In genomic region chr4:68656445-68656973, GRCh38 we compare ENCODE assay signal across 1 cellular context.
TF ChIP-seq lines count a peak whose summit lies in the region.
"Not testable (repeated sequence)": the region's sequence is repeated elsewhere in the genome, so short reads cannot be mapped to it uniquely, and the experiment has no call there.

No MANE protein-coding gene starts in this region.

TF ChIP-seq in HepG2, 621 proteins besides CTCF, POLR2A, EP300 and RAD21 (continued from another document and continues in another):
- TF ChIP-seq FOXP4 (CRISPR knock-in tag; IDR thresholded peaks at IDR 0.05) (peak; percentile 71), CBFB (CRISPR knock-in tag; IDR thresholded peaks at IDR 0.05) (peak; percentile 33), ZNF609 (CRISPR knock-in tag; IDR thresholded peaks at IDR 0.05; ENCODE audit: borderline replicate concordance) (peak; percentile 49; the same call in 1 of the 2 replicates), GATAD2A (CRISPR knock-in tag; IDR thresholded peaks at IDR 0.05) (peak; percentile 77), ARID5B (CRISPR knock-in tag; IDR thresholded peaks at IDR 0.05) (peak; percentile 68), TCF7 (IDR thresholded peaks at IDR 0.05; ENCODE audit: low read depth) (peak; percentile 61), CREM (IDR thresholded peaks at IDR 0.05) (peak; percentile 68), FOXA3 (CRISPR knock-in tag; IDR thresholded peaks at IDR 0.05) (peak; percentile 67), HNF1A (IDR thresholded peaks at IDR 0.05; ENCODE audit: low read depth) (peak; percentile 68; the same call in 1 of the 2 replicates), HNF1A (CRISPR knock-in tag; IDR thresholded peaks at IDR 0.05; ENCODE audit: borderline replicate concordance) (peak; percentile 92), ASH2L (IDR thresholded peaks at IDR 0.05; ENCODE audit: insufficient read length, low read depth, low read length) (peak; percentile 92), ZNF335 (CRISPR knock-in tag; IDR thresholded peaks at IDR 0.05) (0 out of 2 replicates have a peak, but pooled peaks have one; percentile 21), ZFP1 (CRISPR knock-in tag; IDR thresholded peaks at IDR 0.05) (0 out of 2 replicates have a peak, but pooled peaks have one; percentile 23), ZNF503 (CRISPR knock-in tag; IDR thresholded peaks at IDR 0.05) (0 out of 2 replicates have a peak, but pooled peaks have one; percentile 51), FOXO1 (CRISPR knock-in tag; IDR thresholded peaks at IDR 0.05) (0 out of 2 replicates have a peak, but pooled peaks have one; percentile 50), ZNF362 (CRISPR knock-in tag; IDR thresholded peaks at IDR 0.05; ENCODE audit: borderline replicate concordance) (peak; percentile 68; the same call in 1 of the 2 replicates), MED1 (CRISPR knock-in tag; IDR thresholded peaks at IDR 0.05) (peak; percentile 49; the same call in 1 of the 2 replicates), NR2F6 (IDR thresholded peaks at IDR 0.05) (peak; percentile 28), NR2F6 (CRISPR knock-in tag; IDR thresholded peaks at IDR 0.05) (peak; percentile 40; the same call in 1 of the 2 replicates), KAT8 (CRISPR knock-in tag; IDR thresholded peaks at IDR 0.05) (peak; percentile 14; the same call in 1 of the 2 replicates), ZNF747 (CRISPR knock-in tag; IDR thresholded peaks at IDR 0.05; ENCODE audit: borderline replicate concordance) (0 out of 2 replicates have a peak, but pooled peaks have one; percentile 20), TBX2 (CRISPR knock-in tag; IDR thresholded peaks at IDR 0.05; ENCODE audit: borderline replicate concordance) (peak; percentile 31; the same call in 1 of the 2 replicates), DPF2 (CRISPR knock-in tag; IDR thresholded peaks at IDR 0.05; ENCODE audit: borderline replicate concordance, low read depth) (0 out of 2 replicates have a peak, but pooled peaks have one; percentile 47), ZBTB10 (CRISPR knock-in tag; IDR thresholded peaks at IDR 0.05; ENCODE audit: borderline replicate concordance) (peak; percentile 77), ISL2 (CRISPR knock-in tag; IDR thresholded peaks at IDR 0.05) (peak; percentile 76), STAG1 (CRISPR knock-in tag; IDR thresholded peaks at IDR 0.05) (peak; percentile 21; the same call in 1 of the 2 replicates)
- not testable (repeated sequence) for TF ChIP-seq CREM (CRISPR knock-in tag; IDR thresholded peaks at IDR 0.05)
